ENCODE assay signal across 31 cellular contexts in the genomic region with DNA sequence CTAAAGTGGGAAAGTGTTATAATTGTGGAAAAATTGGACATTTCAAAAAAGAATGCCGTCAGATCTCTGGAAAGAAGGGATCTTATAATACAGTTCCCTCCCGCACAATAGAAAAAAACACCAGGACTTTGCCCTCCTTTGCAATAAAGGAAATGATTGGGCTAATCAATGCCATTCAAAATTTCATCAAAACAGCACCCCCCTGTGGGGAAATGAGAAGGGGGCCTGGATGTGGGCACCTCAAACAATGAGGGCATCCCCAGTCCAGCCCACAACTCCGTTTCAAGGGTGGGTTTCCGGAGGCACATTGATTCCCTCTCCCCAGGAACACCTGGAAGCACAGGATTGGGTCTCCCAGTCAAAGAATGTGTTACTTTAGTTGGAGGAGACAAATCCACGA. TPM values are rescaled to one million over a fixed set of nuclear protein-coding genes. Genes with fewer than 3 reads are reported as not detected.
A peak's percentile ranks its signal among the peaks of the same experiment; 100 is the strongest.
DNase-seq lines count a peak whose midpoint lies in the region; ATAC-seq and TF ChIP-seq lines count a peak whose summit lies in the region.
"Had no signal": no experiment of that assay in that cellular context is flagged by ENCODE, and none has a peak within 500 bp of the region (broad histone marks: within the 10 kb centered on the region; RNA-seq: fewer than 3 reads in every experiment).

No MANE protein-coding gene starts in this region.

- H3K27ac Mint-ChIP-seq in endothelial cell (ENCODE audit: unreplicated experiment), result no peak overlapping the region
- H3K27ac Mint-ChIP-seq in stimulated activated naive B cell treated with anti-CD40 and anti-IgM and Interleukin-4, amounts not matched to agents 10 μg/mL and 1 μg/mL and 100 μg/mL, for 72 hours, result no peak overlapping the region
- H3K27ac Mint-ChIP-seq: activated CD4-positive, alpha-beta T cell treated with anti-CD3 and anti-CD28 coated beads, Interleukin-2, amount 10 ng/mL, durations not matched to agents 7 days and 5 days; natural killer cell; stimulated activated naive CD8-positive, alpha-beta T cell treated with anti-CD3 and anti-CD28 coated beads, Interleukin-15, amount 100 ng/mL, for 72 hours; T-helper 17 cell had no signal

- no peaks in the 10 kb centered on the region for H3K4me1 Mint-ChIP-seq in endothelial cell (ENCODE audit: unreplicated experiment)
- H3K4me1 Mint-ChIP-seq in stimulated activated naive B cell treated with anti-CD40 and anti-IgM and Interleukin-4, amounts not matched to agents 10 μg/mL and 1 μg/mL and 100 μg/mL, for 72 hours, result peaks cover 6 to 9% of the 10 kb centered on the region in 2 donors
- H3K4me1 Mint-ChIP-seq: activated CD4-positive, alpha-beta T cell treated with anti-CD3 and anti-CD28 coated beads, Interleukin-2, amount 10 ng/mL, durations not matched to agents 7 days and 5 days; natural killer cell; stimulated activated naive CD8-positive, alpha-beta T cell treated with anti-CD3 and anti-CD28 coated beads, Interleukin-15, amount 100 ng/mL, for 72 hours; T-helper 17 cell had no signal

- no peak for ATAC-seq in SK-N-SH treated with all-trans-retinoic acid at 6 μM for 48 hours
- no peak for ATAC-seq in stimulated activated naive B cell treated with anti-CD40 and anti-IgM and Interleukin-4, amounts not matched to agents 10 μg/mL and 1 μg/mL and 100 μg/mL, for 72 hours (replicated peaks)
- ATAC-seq: natural killer cell; stimulated activated naive CD8-positive, alpha-beta T cell treated with anti-CD3 and anti-CD28 coated beads, Interleukin-15, amount 100 ng/mL, for 72 hours; T-helper 17 cell had no signal

- H3K4me2 ChIP-seq in SK-N-SH, result no peak overlapping the region
- H3K4me2 ChIP-seq in MM.1S (ENCODE audit: low read depth, low read length), result no peak overlapping the region
- H3K4me2 ChIP-seq: BLaER1 had no signal

- H3K4me1 ChIP-seq in SK-N-SH (ENCODE audit: control insufficient read depth in 1 of 2, insufficient read depth in 2 of 2, low read depth in 1 of 2, low read length in 1 of 2) (no peaks in the 10 kb centered on the region; a peak in 1 of 4 replicates), MM.1S (ENCODE audit: low read length) (no peaks in the 10 kb centered on the region), transverse colon (peaks cover 3 to 31% (median 21%) of the 10 kb centered on the region in 4 donors)
- H3K4me1 ChIP-seq: BLaER1, pancreas had no signal

- no peak for TF ChIP-seq POLR2A in transverse colon (IDR thresholded peaks at IDR 0.05)

- no peaks in the 10 kb centered on the region; the same call in 1 of the 2 replicates for H3K27me3 ChIP-seq in SK-N-SH (ENCODE audit: insufficient read depth)
- peaks cover 6% of the 10 kb centered on the region for H3K27me3 ChIP-seq in MM.1S (replicated peaks; ENCODE audit: insufficient read depth, low read length)
- no peaks in the 10 kb centered on the region for H3K27me3 ChIP-seq in transverse colon
- H3K27me3 ChIP-seq: BLaER1, pancreas had no signal

- TF ChIP-seq CTCF in SK-N-SH (IDR thresholded peaks at IDR 0.05), result peak; percentile 23; the same call in 1 of the 2 replicates
- peak; percentile 11; the same call in 1 of the 2 replicates for TF ChIP-seq CTCF in MM.1S (IDR thresholded peaks at IDR 0.05; ENCODE audit: low read length)
- peak; percentile 18 for TF ChIP-seq CTCF in endothelial cell (IDR thresholded peaks at IDR 0.05; ENCODE audit: unreplicated experiment)
- peak in 3 of 5 experiments; percentile 16 to 50 (median 37) for TF ChIP-seq CTCF in transverse colon (IDR thresholded peaks at IDR 0.05)

- H2AFZ ChIP-seq in SK-N-SH (ENCODE audit: low read depth) (no peak overlapping the region), MM.1S (ENCODE audit: low read length) (no peak overlapping the region)

- WGBS in SK-N-SH (ENCODE audit: low lambda C conversion rate), result 72% methylated on average over 5 of the region's 5 CpGs
- 42 to 49% methylated on average over 2 to 5 of the region's 5 CpGs for WGBS in transverse colon (ENCODE audit: low coverage in 1 of 2), 2 donors

- no peaks in the 10 kb centered on the region for H3K9me3 Mint-ChIP-seq in endothelial cell (ENCODE audit: unreplicated experiment)
- peaks cover 0 to 4% of the 10 kb centered on the region in 2 donors for H3K9me3 Mint-ChIP-seq in stimulated activated naive B cell treated with anti-CD40 and anti-IgM and Interleukin-4, amounts not matched to agents 10 μg/mL and 1 μg/mL and 100 μg/mL, for 72 hours
- H3K9me3 Mint-ChIP-seq: activated CD4-positive, alpha-beta T cell treated with anti-CD3 and anti-CD28 coated beads, Interleukin-2, amount 10 ng/mL, durations not matched to agents 7 days and 5 days; natural killer cell; stimulated activated naive CD8-positive, alpha-beta T cell treated with anti-CD3 and anti-CD28 coated beads, Interleukin-15, amount 100 ng/mL, for 72 hours had no signal

- CTCF ChIA-PET in SK-N-SH (lab: Yijun Ruan, JAX), result no interaction called here

- intact Hi-C loops in transverse colon (cut with DNase I; ENCODE audit: low total_unique reads), result no loop called here

- H3K9me2 ChIP-seq in SK-N-SH (no peaks in the 10 kb centered on the region), MM.1S (replicated peaks; ENCODE audit: insufficient read depth, low read length) (no peaks in the 10 kb centered on the region)

- H3K36me3 ChIP-seq in SK-N-SH (replicated peaks in 1 of 2; ENCODE audit: control insufficient read depth in 1 of 2, insufficient read depth in 2 of 2, low read length in 1 of 2) (no peaks in the 10 kb centered on the region), MM.1S (replicated peaks; ENCODE audit: insufficient read depth, low read length) (no peaks in the 10 kb centered on the region), transverse colon (no peaks in the 10 kb centered on the region)
- H3K36me3 ChIP-seq: BLaER1, pancreas had no signal

- H3K4me3 Mint-ChIP-seq in endothelial cell (ENCODE audit: unreplicated experiment), result no peak overlapping the region
- no peak overlapping the region for H3K4me3 Mint-ChIP-seq in stimulated activated naive B cell treated with anti-CD40 and anti-IgM and Interleukin-4, amounts not matched to agents 10 μg/mL and 1 μg/mL and 100 μg/mL, for 72 hours
- H3K4me3 Mint-ChIP-seq: activated CD4-positive, alpha-beta T cell treated with anti-CD3 and anti-CD28 coated beads, Interleukin-2, amount 10 ng/mL, durations not matched to agents 7 days and 5 days; natural killer cell; stimulated activated naive CD8-positive, alpha-beta T cell treated with anti-CD3 and anti-CD28 coated beads, Interleukin-15, amount 100 ng/mL, for 72 hours; T-helper 17 cell had no signal

- H3K27ac ChIP-seq in SK-N-SH (ENCODE audit: low read depth in 2 of 2, low read length in 1 of 2) (no peak overlapping the region), MM.1S (ENCODE audit: low read length) (no peak overlapping the region), transverse colon (peak overlapping the region; percentile 66 to 85 (median 76)), caudate nucleus (ENCODE audit: low read depth, low read length) (no peak overlapping the region)
- H3K27ac ChIP-seq: 22Rv1, BLaER1, epithelial cell of prostate, pancreas, PC-9, skin epidermis had no signal

- H3F3A ChIP-seq in SK-N-SH (replicated peaks; ENCODE audit: insufficient read depth) (no peaks in the 10 kb centered on the region), MM.1S (ENCODE audit: insufficient read depth, low read length) (no peaks in the 10 kb centered on the region)

- H4K20me1 ChIP-seq in SK-N-SH (ENCODE audit: insufficient read depth) (no peaks in the 10 kb centered on the region), MM.1S (ENCODE audit: insufficient read depth, low read length) (no peaks in the 10 kb centered on the region)
- H4K20me1 ChIP-seq: BLaER1 had no signal

- no peaks in the 10 kb centered on the region for H3K79me2 ChIP-seq in SK-N-SH (ENCODE audit: insufficient read depth)
- no peaks in the 10 kb centered on the region for H3K79me2 ChIP-seq in MM.1S (ENCODE audit: low read length)

- TF ChIP-seq EP300 in SK-N-SH (IDR thresholded peaks at IDR 0.05; ENCODE audit: borderline replicate concordance in 1 of 2, low read depth in 1 of 2, low read length in 1 of 2), result no peak
- no peak for TF ChIP-seq EP300 in transverse colon (IDR thresholded peaks at IDR 0.05; ENCODE audit: low read depth)

- peaks cover 3% of the 10 kb centered on the region for H3K27me3 Mint-ChIP-seq in endothelial cell (ENCODE audit: unreplicated experiment)
- peaks cover 37 to 40% of the 10 kb centered on the region in 2 donors for H3K27me3 Mint-ChIP-seq in stimulated activated naive B cell treated with anti-CD40 and anti-IgM and Interleukin-4, amounts not matched to agents 10 μg/mL and 1 μg/mL and 100 μg/mL, for 72 hours

- H3K9me3 ChIP-seq in SK-N-SH, result no peaks in the 10 kb centered on the region
- H3K9me3 ChIP-seq in MM.1S (replicated peaks; ENCODE audit: insufficient read depth, low read length), result no peaks in the 10 kb centered on the region
- no peaks in the 10 kb centered on the region for H3K9me3 ChIP-seq in transverse colon
- H3K9me3 ChIP-seq: pancreas had no signal

- no peaks in the 10 kb centered on the region for H3K36me3 Mint-ChIP-seq in endothelial cell (ENCODE audit: low read depth, unreplicated experiment)
- no peaks in the 10 kb centered on the region for H3K36me3 Mint-ChIP-seq in stimulated activated naive B cell treated with anti-CD40 and anti-IgM and Interleukin-4, amounts not matched to agents 10 μg/mL and 1 μg/mL and 100 μg/mL, for 72 hours
- H3K36me3 Mint-ChIP-seq: natural killer cell had no signal

- POLR2A ChIA-PET in SK-N-SH (lab: Yijun Ruan, JAX), result no interaction called here

- no peak for TF ChIP-seq RAD21 in SK-N-SH (IDR thresholded peaks at IDR 0.05; ENCODE audit: low read length)

- H3K9ac ChIP-seq in SK-N-SH, result no peak overlapping the region
- no peak overlapping the region for H3K9ac ChIP-seq in MM.1S (ENCODE audit: low read length)
- H3K9ac ChIP-seq: BLaER1 had no signal

- no peak overlapping the region for H3K4me3 ChIP-seq in SK-N-SH (ENCODE audit: low read depth in 2 of 2, low read length in 1 of 2)
- no peak overlapping the region for H3K4me3 ChIP-seq in MM.1S (ENCODE audit: low read length)
- H3K4me3 ChIP-seq in transverse colon, result peak overlapping the region in 1 of 4 donors; percentile 40
- H3K4me3 ChIP-seq: BLaER1, pancreas, skin epidermis had no signal

- in situ Hi-C loops in transverse colon (cut with MboI; ENCODE audit: low pct_ligation_motif_present in 1 of 4, low pct_unique_long_range_greater_than_20kb in 1 of 4, low sequenced_read_pairs in 3 of 4), result no loop called here

- DNase-seq in SK-N-SH (no peak), MM.1S (no peak), endothelial cell (ENCODE audit: low spot score) (no peak), transverse colon (no peak), NCI-H748 treated with DMSO at 0.1 percent for 48 hours (lab: John Stamatoyannopoulos, UW) (no peak), caudate nucleus (lab: John Stamatoyannopoulos, UW) (no peak)
- DNase-seq in stimulated activated naive B cell treated with anti-CD40 and anti-IgM and Interleukin-4, amounts not matched to agents 10 μg/mL and 1 μg/mL and 100 μg/mL, for 72 hours, result no peak
- DNase-seq: activated CD4-positive, alpha-beta T cell treated with anti-CD3 and anti-CD28 coated beads, Interleukin-2, amount 10 ng/mL, durations not matched to agents 7 days and 5 days; activated CD8-positive, alpha-beta memory T cell treated with anti-CD3 and anti-CD28 coated beads, Interleukin-2, amount 50 U/mL, for 48 hours; activated gamma-delta T cell; DMS 273 treated with DMSO at 0.1 percent for 48 hours; foreskin melanocyte; GDM1; MV-4-11; natural killer cell; NCI-H1694 treated with DMSO at 0.1 percent for 48 hours; NCI-H774; pancreas; stimulated activated CD4-positive, alpha-beta T cell treated with anti-CD3 and anti-CD28 coated beads, Interleukin-4, amount 100 ng/mL, for 1 hour; stimulated activated naive CD8-positive, alpha-beta T cell treated with anti-CD3 and anti-CD28 coated beads, Interleukin-15, amount 100 ng/mL, for 72 hours; T-helper 17 cell; trophoblast cell had no signal

RNA-seq across cellular contexts. Expression of gene CD300LG, which starts 26.1 kb away (rescaled TPM):
- not detected in 2 replicates for polyA plus RNA-seq in SK-N-SH (2012; rRNA removed)
- polyA plus RNA-seq in SK-N-SH (2012; cell fraction: cytosol; rRNA removed), result not detected in 2 replicates
- not detected in 2 replicates for polyA plus RNA-seq in SK-N-SH (2012; cell fraction: nucleus; rRNA removed)
- total RNA-seq in endothelial cell (ENCODE audit: unreplicated experiment) (5.4 TPM), transverse colon (10 to 100 TPM in 1 of 4 donors, 1 to 10 TPM in 1, under 1 TPM in 1, not detected in 1; 0.55 to 44.5 (median 1.4) TPM)
- total RNA-seq: activated CD4-positive, alpha-beta T cell treated with anti-CD3 and anti-CD28 coated beads, Interleukin-2, amount 10 ng/mL, durations not matched to agents 7 days and 5 days; dermis microvascular lymphatic vessel endothelial cell; mammary epithelial cell; natural killer cell; PC-9; T-helper 17 cell had no signal
- polyA plus RNA-seq: keratinocyte had no signal

RNA-seq across cellular contexts. Expression of gene MPP2, which starts 34.2 kb away (rescaled TPM):
- 8.1 and 8.3 TPM in 2 replicates for polyA plus RNA-seq in SK-N-SH (2012; rRNA removed)
- polyA plus RNA-seq in SK-N-SH (2012; cell fraction: cytosol; rRNA removed), result 3.6 and 5.5 TPM in 2 replicates
- 10.2 and 13.4 TPM in 2 replicates for polyA plus RNA-seq in SK-N-SH (2012; cell fraction: nucleus; rRNA removed)
- total RNA-seq in endothelial cell (ENCODE audit: unreplicated experiment) (8.4 TPM), transverse colon (1 to 10 TPM; 3.4 to 4.9 (median 4.2) TPM)

RNA-seq across cellular contexts. Expression of gene MPP3, which starts 40.1 kb away (rescaled TPM):
- 12.5 and 14.1 TPM in 2 replicates for polyA plus RNA-seq in SK-N-SH (2012; rRNA removed)
- polyA plus RNA-seq in SK-N-SH (2012; cell fraction: cytosol; rRNA removed), result 3.9 and 6.1 TPM in 2 replicates
- 77.4 and 80.4 TPM in 2 replicates for polyA plus RNA-seq in SK-N-SH (2012; cell fraction: nucleus; rRNA removed)
- total RNA-seq in endothelial cell (ENCODE audit: unreplicated experiment) (5.2 TPM), transverse colon (10 to 100 TPM in 1 of 4 donors, 1 to 10 TPM in 3; 6.8 to 10.7 (median 7.5) TPM)
- total RNA-seq: activated CD4-positive, alpha-beta T cell treated with anti-CD3 and anti-CD28 coated beads, Interleukin-2, amount 10 ng/mL, durations not matched to agents 7 days and 5 days; natural killer cell had no signal

Comparison
In these comparisons a context has a peak if more than half of its experiments do, and no peak if none do; other contexts are left out.
1. H3K27ac ChIP-seq: peak in transverse colon (4 of 4); none in SK-N-SH (0 of 2), MM.1S (single experiment) and caudate nucleus (single experiment).
2. Peak in every context shown above with its lines, with median percentiles within 50 percentile points of each other: CTCF ChIP-seq.